Comparison of ENCODE assay signal across 1 cellular context in genomic region chr11:119323532-119324033, GRCh38.
TF ChIP-seq lines count a peak whose summit lies in the region.

No MANE protein-coding gene starts in this region.

TF ChIP-seq in K562, 482 proteins besides CTCF, POLR2A, EP300 and RAD21 (continues in another document):
- no peak for TF ChIP-seq ATF2 (CRISPR knock-in tag; IDR thresholded peaks at IDR 0.05)
- no peak for TF ChIP-seq CREB1 (IDR thresholded peaks at IDR 0.05)
- 0 out of 2 replicates have a peak, but pooled peaks have one; percentile 20 for TF ChIP-seq CREB1 (CRISPR knock-in tag; IDR thresholded peaks at IDR 0.05)
- TF ChIP-seq FOXK1 (CRISPR knock-in tag; IDR thresholded peaks at IDR 0.05; ENCODE audit: borderline replicate concordance): no peak
- TF ChIP-seq EP400 (IDR thresholded peaks at IDR 0.05): no peak
- peak; percentile 81 for TF ChIP-seq LCOR (CRISPR knock-in tag; IDR thresholded peaks at IDR 0.05)
- no peak for TF ChIP-seq MLX (CRISPR knock-in tag; conservative IDR thresholded peaks at IDR 0.05)
- no peak for TF ChIP-seq ID3 (CRISPR knock-in tag; IDR thresholded peaks at IDR 0.05)
- peak; percentile 66 for TF ChIP-seq ID3 (tag; IDR thresholded peaks at IDR 0.05)
- TF ChIP-seq E2F1 (CRISPR knock-in tag; IDR thresholded peaks at IDR 0.05): no peak
- peak; percentile 23; the same call in 1 of the 2 replicates for TF ChIP-seq HCFC1 (IDR thresholded peaks at IDR 0.05; ENCODE audit: low read depth, low read length)
- peak; percentile 91; the same call in 1 of the 2 replicates for TF ChIP-seq CBX1 (IDR thresholded peaks at IDR 0.05; ENCODE audit: low read depth)
- TF ChIP-seq STAT5A (IDR thresholded peaks at IDR 0.05; ENCODE audit: borderline replicate concordance, low read length): peak; percentile 5; the same call in 1 of the 2 replicates
- TF ChIP-seq JUNB (CRISPR knock-in tag; conservative IDR thresholded peaks at IDR 0.05): no peak
- TF ChIP-seq ZBTB34 (CRISPR knock-in tag; IDR thresholded peaks at IDR 0.05): no peak
- peak; percentile 31; the same call in 1 of the 2 replicates for TF ChIP-seq VEZF1 (CRISPR knock-in tag; IDR thresholded peaks at IDR 0.05)
- 0 out of 2 replicates have a peak, but pooled peaks have one; percentile 31 for TF ChIP-seq DPF2 (IDR thresholded peaks at IDR 0.05)
- peak; percentile 66 for TF ChIP-seq PHF20 (IDR thresholded peaks at IDR 0.05; ENCODE audit: partially characterized antibody)
- 0 out of 2 replicates have a peak, but pooled peaks have one; percentile 28 for TF ChIP-seq EHMT2 (IDR thresholded peaks at IDR 0.05)
- TF ChIP-seq ZFP91 (CRISPR knock-in tag; IDR thresholded peaks at IDR 0.05): no peak
- peak; percentile 51 for TF ChIP-seq DEAF1 (CRISPR knock-in tag; IDR thresholded peaks at IDR 0.05)
- TF ChIP-seq MTA3 (IDR thresholded peaks at IDR 0.05; ENCODE audit: borderline replicate concordance): 0 out of 2 replicates have a peak, but pooled peaks have one; percentile 23
- 0 out of 4 replicates have a peak, but pooled peaks of 1 of the 2 experiments have one; percentile 40 for TF ChIP-seq ARNT (IDR thresholded peaks at IDR 0.05)
- peak; percentile 60 to 85; a peak in 3 of 4 replicates for TF ChIP-seq RCOR1 (IDR thresholded peaks at IDR 0.05; ENCODE audit: borderline replicate concordance in 1 of 2, low read depth in 2 of 2, low read length in 2 of 2)
- TF ChIP-seq EGR1 (conservative IDR thresholded peaks at IDR 0.05): peak; percentile 34; the same call in 1 of the 2 replicates
- TF ChIP-seq RBM25 (IDR thresholded peaks at IDR 0.05; ENCODE audit: low read depth, low read length, severe bottlenecking): peak; percentile 99
- no peak for TF ChIP-seq REST (CRISPR knock-in tag; IDR thresholded peaks at IDR 0.05; ENCODE audit: low read depth)
- peak; percentile 68; the same call in 1 of the 2 replicates for TF ChIP-seq TEAD2 (tag; IDR thresholded peaks at IDR 0.05)
- no peak for TF ChIP-seq NBN (IDR thresholded peaks at IDR 0.05; ENCODE audit: low read depth)
- TF ChIP-seq PTBP1 (IDR thresholded peaks at IDR 0.05; ENCODE audit: low read depth, low read length): peak; percentile 99
- no peak for TF ChIP-seq SMAD3 (CRISPR knock-in tag; conservative IDR thresholded peaks at IDR 0.05)
- no peak for TF ChIP-seq HMGN3 (IDR thresholded peaks at IDR 0.05; ENCODE audit: borderline replicate concordance, extremely low read depth, insufficient read length, low read depth, low read length)
- TF ChIP-seq MIER1 (IDR thresholded peaks at IDR 0.05; ENCODE audit: low read depth): peak; percentile 61; the same call in 1 of the 2 replicates
- TF ChIP-seq ATF1 (CRISPR knock-in tag; IDR thresholded peaks at IDR 0.05): no peak
- TF ChIP-seq ATF1 (tag; IDR thresholded peaks at IDR 0.05): 0 out of 2 replicates have a peak, but pooled peaks have one; percentile 27
- peak; percentile 49 for TF ChIP-seq SP1 (CRISPR knock-in tag; IDR thresholded peaks at IDR 0.05)
- peak; percentile 98 for TF ChIP-seq BCOR (IDR thresholded peaks at IDR 0.05)
- peak; percentile 50 for TF ChIP-seq TFAP4 (CRISPR knock-in tag; IDR thresholded peaks at IDR 0.05; ENCODE audit: borderline replicate concordance)
- TF ChIP-seq NEUROD1 (IDR thresholded peaks at IDR 0.05; ENCODE audit: borderline replicate concordance, low read depth, low read length, partially characterized antibody): no peak
- 0 out of 2 replicates have a peak, but pooled peaks have one; percentile 49 for TF ChIP-seq CHAMP1 (IDR thresholded peaks at IDR 0.05)
- peak; percentile 84 for TF ChIP-seq RBM39 (optimal IDR thresholded peaks at IDR 0.05; ENCODE audit: low read depth, low read length)
- TF ChIP-seq CREM (IDR thresholded peaks at IDR 0.05; ENCODE audit: low read depth): peak; percentile 31; the same call in 1 of the 2 replicates
- TF ChIP-seq CCNT2 (IDR thresholded peaks at IDR 0.05; ENCODE audit: borderline replicate concordance, extremely low read depth, insufficient read length, low read depth, low read length): no peak
- TF ChIP-seq ZFP36 (IDR thresholded peaks at IDR 0.05; ENCODE audit: low read depth, low read length, partially characterized antibody): peak; percentile 99
